ENCODE assay signal across 12 cellular contexts in genomic region chr12:92049403-92049802, GRCh38.
A peak's percentile ranks its signal among the peaks of the same experiment; 100 is the strongest.
DNase-seq lines count a peak whose midpoint lies in the region; ATAC-seq, FAIRE-seq and TF ChIP-seq lines count a peak whose summit lies in the region.
"Had no signal": no experiment of that assay in that cellular context is flagged by ENCODE, and none has a peak within 500 bp of the region (broad histone marks: within the 10 kb centered on the region; RNA-seq: fewer than 3 reads in every experiment).

No MANE protein-coding gene starts in this region.

- CTCF ChIA-PET in HEK293T (lab: Yijun Ruan, JAX) = no interaction called here

- POLR2A ChIA-PET in HEK293T (lab: Yijun Ruan, JAX) = no interaction called here

- peak; percentile 93 for FAIRE-seq in GM12891 (lab: Jason Lieb, UNC)
- FAIRE-seq: TTC549 had no signal

- ATAC-seq in GM19452 (IDR thresholded peaks at IDR 0.05; ENCODE audit: unreplicated experiment) = peak; percentile 82
- peak; percentile 72 for ATAC-seq in HG02884 (IDR thresholded peaks at IDR 0.05; ENCODE audit: unreplicated experiment)
- peak; percentile 74 for ATAC-seq in HG03571 (IDR thresholded peaks at IDR 0.05; ENCODE audit: unreplicated experiment)
- ATAC-seq: left cardiac atrium, PC-3 had no signal

- TF ChIP-seq POLR2A in GM12891 (IDR thresholded peaks at IDR 0.05; ENCODE audit: low read depth, low read length) = no peak

- DNase-seq in GM12891 (ENCODE audit: insufficient read length, low spot score) = no peak
- DNase-seq in HCEC 1CT = no peak
- no peak for DNase-seq in HEK293T (ENCODE audit: extremely low spot score)
- no peak for DNase-seq in LoVo (ENCODE audit: low spot score)
- no peak for DNase-seq in activated naive CD4-positive, alpha-beta T cell treated with Interleukin-2 at 50 U/mL for 16 hours
- DNase-seq: left cardiac atrium, NCI-H1436, PC-3 had no signal

TF ChIP-seq in GM12891, 5 proteins besides CTCF, POLR2A, EP300 and RAD21:
- TF ChIP-seq SPI1 (IDR thresholded peaks at IDR 0.05; ENCODE audit: low read depth, low read length) (peak; percentile 92), TAF1 (IDR thresholded peaks at IDR 0.05; ENCODE audit: low read depth, low read length) (no peak)

TF ChIP-seq in HEK293T, 16 proteins besides CTCF, POLR2A, EP300 and RAD21:
- TF ChIP-seq ARNT (IDR thresholded peaks at IDR 0.05) (no peak), PKNOX1 (IDR thresholded peaks at IDR 0.05) (no peak), FOXK2 (IDR thresholded peaks at IDR 0.05) (no peak), TARDBP (IDR thresholded peaks at IDR 0.05) (no peak), FOXM1 (IDR thresholded peaks at IDR 0.05; ENCODE audit: borderline replicate concordance) (no peak), NFRKB (IDR thresholded peaks at IDR 0.05) (no peak), FOXA1 (IDR thresholded peaks at IDR 0.05) (no peak), SP1 (IDR thresholded peaks at IDR 0.05) (no peak), LEF1 (IDR thresholded peaks at IDR 0.05; ENCODE audit: borderline replicate concordance) (no peak), ELF4 (IDR thresholded peaks at IDR 0.05) (no peak), CTBP1 (IDR thresholded peaks at IDR 0.05; ENCODE audit: borderline replicate concordance) (no peak), BHLHE40 (IDR thresholded peaks at IDR 0.05; ENCODE audit: borderline replicate concordance) (no peak), SUZ12 (IDR thresholded peaks at IDR 0.05) (no peak)
